In genomic region chr2:219536967-219537366, GRCh38 we compare ENCODE assay signal across 26 cellular contexts. TPM values are rescaled to one million over a fixed set of nuclear protein-coding genes. Genes with fewer than 3 reads are reported as not detected.
DNase-seq lines count a peak whose midpoint lies in the region; TF ChIP-seq lines count a peak whose summit lies in the region.
"Had no signal": no experiment of that assay in that cellular context is flagged by ENCODE, and none has a peak within 500 bp of the region (broad histone marks: within the 10 kb centered on the region; RNA-seq: fewer than 3 reads in every experiment).

No MANE protein-coding gene starts in this region.

- H3K23ac ChIP-seq in trophoblast cell (ENCODE audit: low read length) = no peak overlapping the region

- no peak overlapping the region for H3K4ac ChIP-seq in trophoblast cell (ENCODE audit: low read depth, low read length)

- TF ChIP-seq CTCF in endothelial cell (IDR thresholded peaks at IDR 0.05; ENCODE audit: unreplicated experiment) = no peak

- peaks cover 2% of the 10 kb centered on the region for H3K79me1 ChIP-seq in trophoblast cell (ENCODE audit: low read length)

- peaks cover 1% of the 10 kb centered on the region for H3K79me2 ChIP-seq in trophoblast cell (ENCODE audit: control insufficient read depth, insufficient read depth, low read length, poor library complexity)

- H2BK12ac ChIP-seq in trophoblast cell (ENCODE audit: low read length) = no peak overlapping the region

- H2AFZ ChIP-seq in trophoblast cell (ENCODE audit: insufficient read depth, low read length, poor library complexity) = no peak overlapping the region

- H2BK120ac ChIP-seq in trophoblast cell (ENCODE audit: insufficient read depth, low read length, poor library complexity) = no peak overlapping the region

- H3K36me3 ChIP-seq in NT2/D1 (ENCODE audit: insufficient read depth, insufficient read length, low read length) = peaks cover 29% of the 10 kb centered on the region
- peaks cover 31 to 33% of the 10 kb centered on the region in 2 experiments for H3K36me3 ChIP-seq in trophoblast cell (ENCODE audit: control insufficient read depth in 1 of 2, insufficient read depth in 2 of 2, low read length in 2 of 2)

- no CpG with 5 or more reads among the region's 9 CpGs for WGBS in trophoblast cell (ENCODE audit: extremely low coverage, insufficient coverage, insufficient read length)

- peaks cover 3% of the 10 kb centered on the region for H3K36me3 Mint-ChIP-seq in endothelial cell (ENCODE audit: low read depth, unreplicated experiment)

- no peak overlapping the region for H2BK5ac ChIP-seq in trophoblast cell (ENCODE audit: low read depth, low read length, poor library complexity)

- peak overlapping the region; percentile 21 for H4K91ac ChIP-seq in trophoblast cell (ENCODE audit: low read depth, low read length)

- H3K27me3 ChIP-seq in NT2/D1 (ENCODE audit: insufficient read depth, insufficient read length) = peaks cover 12% of the 10 kb centered on the region
- H3K27me3 ChIP-seq in trophoblast cell (ENCODE audit: insufficient read depth, low read length) = no peaks in the 10 kb centered on the region
- H3K27me3 ChIP-seq: MG63 had no signal

- H4K8ac ChIP-seq in trophoblast cell (ENCODE audit: low read depth, low read length) = no peak overlapping the region

- H3K4me1 Mint-ChIP-seq in endothelial cell (ENCODE audit: unreplicated experiment) = peaks cover 20% of the 10 kb centered on the region

- H4K12ac ChIP-seq in trophoblast cell (ENCODE audit: low read depth, low read length) = no peak overlapping the region

- H3K9ac ChIP-seq in NT2/D1 (ENCODE audit: insufficient read length, low read depth) (peak overlapping the region; percentile 43), trophoblast cell (ENCODE audit: low read length) (no peak overlapping the region)
- H3K9ac ChIP-seq: BLaER1 had no signal

- H3K27ac Mint-ChIP-seq in endothelial cell (ENCODE audit: unreplicated experiment) = peak overlapping the region; percentile 42
- H3K27ac Mint-ChIP-seq: CD4-positive, alpha-beta T cell had no signal

- no peak overlapping the region for H3K18ac ChIP-seq in trophoblast cell (ENCODE audit: low read length)

- DNase-seq in NCI-H2171 treated with DMSO at 0.1 percent for 48 hours (lab: John Stamatoyannopoulos, UW) (peak; percentile 11), NCI-H2171 (lab: John Stamatoyannopoulos, UW) (no peak), NT2/D1 (ENCODE audit: low read depth, low spot score) (no peak), endothelial cell (ENCODE audit: low spot score) (no peak), trophoblast cell (no peak), KG1 (lab: John Stamatoyannopoulos, UW) (no peak), midbrain (lab: John Stamatoyannopoulos, UW) (no peak)
- DNase-seq in activated CD8-positive, alpha-beta memory T cell treated with anti-CD3 and anti-CD28 coated beads, Interleukin-2, amount 50 U/mL, for 48 hours = no peak
- DNase-seq: ACHN, COR-L47, DMS 273 treated with DMSO at 0.1 percent for 48 hours, DMS79 treated with DMSO at 0.1 percent for 48 hours, Kasumi-1, MG63, NCI-H1048, NCI-H1436 treated with DMSO at 0.1 percent for 48 hours, NCI-H1930, NCI-H345, NCI-H774, OCI-M1 had no signal

- H3K4me3 ChIP-seq in NT2/D1 (ENCODE audit: insufficient read length, low read depth) (no peak overlapping the region), trophoblast cell (ENCODE audit: low read depth, low read length) (no peak overlapping the region)
- H3K4me3 ChIP-seq: BLaER1, MG63, SJCRH30 had no signal

- H3K9me3 ChIP-seq in NT2/D1 (ENCODE audit: insufficient read depth, low read length) = no peaks in the 10 kb centered on the region
- H3K9me3 ChIP-seq in trophoblast cell (ENCODE audit: insufficient read depth, low read depth, low read length) = no peaks in the 10 kb centered on the region
- H3K9me3 ChIP-seq: BLaER1, MG63, SJCRH30 had no signal

- no peak overlapping the region for H3K14ac ChIP-seq in trophoblast cell (ENCODE audit: low read length)

- no peak overlapping the region for H3K27ac ChIP-seq in trophoblast cell (ENCODE audit: low read depth, low read length)
- H3K27ac ChIP-seq: 22Rv1, BLaER1, HL-60 had no signal

- peaks cover 13% of the 10 kb centered on the region for H3K27me3 Mint-ChIP-seq in endothelial cell (ENCODE audit: unreplicated experiment)

- H3K4me1 ChIP-seq in NT2/D1 (ENCODE audit: insufficient read depth, insufficient read length) (peaks cover 41% of the 10 kb centered on the region), trophoblast cell (ENCODE audit: control insufficient read depth in 1 of 2, insufficient read depth in 2 of 2, low read length in 2 of 2) (peaks cover 7 to 17% of the 10 kb centered on the region in 2 experiments)

- H3K4me3 Mint-ChIP-seq in endothelial cell (ENCODE audit: unreplicated experiment) = no peak overlapping the region
- H3K4me3 Mint-ChIP-seq: CD4-positive, alpha-beta T cell had no signal

- H2AK5ac ChIP-seq in trophoblast cell (ENCODE audit: low read length) = no peak overlapping the region

- H3K4me2 ChIP-seq in trophoblast cell (ENCODE audit: low read length) = no peak overlapping the region

- no peaks in the 10 kb centered on the region for H3K9me3 Mint-ChIP-seq in endothelial cell (ENCODE audit: unreplicated experiment)
- H3K9me3 Mint-ChIP-seq: CD4-positive, alpha-beta T cell had no signal

RNA-seq across cellular contexts. Expression of gene CHPF, which starts 6.6 kb away (rescaled TPM):
- 4.1 TPM for total RNA-seq in endothelial cell (ENCODE audit: unreplicated experiment)
- 150 and 167 TPM in 2 replicates for polyA plus RNA-seq in trophoblast cell (2013)

RNA-seq across cellular contexts. Expression of gene TMEM198, which starts 6.9 kb away (rescaled TPM):
- total RNA-seq in endothelial cell (ENCODE audit: unreplicated experiment) = not detected
- 5.0 and 5.5 TPM in 2 replicates for polyA plus RNA-seq in trophoblast cell (2013)

RNA-seq across cellular contexts. Expression of gene ASIC4, which starts 22.7 kb away (rescaled TPM):
- 1.6 TPM for total RNA-seq in endothelial cell (ENCODE audit: unreplicated experiment)
- 0.22 and 0.23 TPM in 2 replicates for polyA plus RNA-seq in trophoblast cell (2013)

RNA-seq across cellular contexts. Expression of gene OBSL1, which starts 34.4 kb away (rescaled TPM):
- 53.4 TPM for total RNA-seq in endothelial cell (ENCODE audit: unreplicated experiment)
- polyA plus RNA-seq in trophoblast cell (2013) = 155 and 158 TPM in 2 replicates

RNA-seq across cellular contexts. Expression of gene INHA, which starts 35.1 kb away (rescaled TPM):
- not detected for total RNA-seq in endothelial cell (ENCODE audit: unreplicated experiment)
- polyA plus RNA-seq in trophoblast cell (2013) = 24.7 and 27.9 TPM in 2 replicates
- total RNA-seq: CD4-positive, alpha-beta T cell; HT-29 had no signal
